Comparison of ENCODE assay signal across 1 cellular context in genomic region chr17:4316648-4317047, GRCh38.
TF ChIP-seq lines count a peak whose summit lies in the region.

No MANE protein-coding gene starts in this region.

TF ChIP-seq in H1, 55 proteins besides CTCF, POLR2A, EP300 and RAD21:
- TF ChIP-seq HDAC2 (IDR thresholded peaks at IDR 0.05; ENCODE audit: borderline replicate concordance in 1 of 2, low read depth in 2 of 2, low read length in 2 of 2) (no peak), TAF1 (IDR thresholded peaks at IDR 0.05; ENCODE audit: low read depth, low read length) (no peak), BRCA1 (IDR thresholded peaks at IDR 0.05; ENCODE audit: low read depth, low read length) (no peak), RFX5 (IDR thresholded peaks at IDR 0.05; ENCODE audit: borderline replicate concordance, low read depth, low read length) (no peak), SAP30 (IDR thresholded peaks at IDR 0.05; ENCODE audit: insufficient read depth, insufficient replicate concordance, low read length) (no peak), SIN3A (conservative IDR thresholded peaks at IDR 0.05 in 1 of 2, IDR thresholded peaks at IDR 0.05 in 1 of 2; ENCODE audit: low read depth in 1 of 2, low read length in 2 of 2) (no peak), SP4 (IDR thresholded peaks at IDR 0.05; ENCODE audit: low read length) (no peak)
- TF ChIP-seq, protein P1, sequence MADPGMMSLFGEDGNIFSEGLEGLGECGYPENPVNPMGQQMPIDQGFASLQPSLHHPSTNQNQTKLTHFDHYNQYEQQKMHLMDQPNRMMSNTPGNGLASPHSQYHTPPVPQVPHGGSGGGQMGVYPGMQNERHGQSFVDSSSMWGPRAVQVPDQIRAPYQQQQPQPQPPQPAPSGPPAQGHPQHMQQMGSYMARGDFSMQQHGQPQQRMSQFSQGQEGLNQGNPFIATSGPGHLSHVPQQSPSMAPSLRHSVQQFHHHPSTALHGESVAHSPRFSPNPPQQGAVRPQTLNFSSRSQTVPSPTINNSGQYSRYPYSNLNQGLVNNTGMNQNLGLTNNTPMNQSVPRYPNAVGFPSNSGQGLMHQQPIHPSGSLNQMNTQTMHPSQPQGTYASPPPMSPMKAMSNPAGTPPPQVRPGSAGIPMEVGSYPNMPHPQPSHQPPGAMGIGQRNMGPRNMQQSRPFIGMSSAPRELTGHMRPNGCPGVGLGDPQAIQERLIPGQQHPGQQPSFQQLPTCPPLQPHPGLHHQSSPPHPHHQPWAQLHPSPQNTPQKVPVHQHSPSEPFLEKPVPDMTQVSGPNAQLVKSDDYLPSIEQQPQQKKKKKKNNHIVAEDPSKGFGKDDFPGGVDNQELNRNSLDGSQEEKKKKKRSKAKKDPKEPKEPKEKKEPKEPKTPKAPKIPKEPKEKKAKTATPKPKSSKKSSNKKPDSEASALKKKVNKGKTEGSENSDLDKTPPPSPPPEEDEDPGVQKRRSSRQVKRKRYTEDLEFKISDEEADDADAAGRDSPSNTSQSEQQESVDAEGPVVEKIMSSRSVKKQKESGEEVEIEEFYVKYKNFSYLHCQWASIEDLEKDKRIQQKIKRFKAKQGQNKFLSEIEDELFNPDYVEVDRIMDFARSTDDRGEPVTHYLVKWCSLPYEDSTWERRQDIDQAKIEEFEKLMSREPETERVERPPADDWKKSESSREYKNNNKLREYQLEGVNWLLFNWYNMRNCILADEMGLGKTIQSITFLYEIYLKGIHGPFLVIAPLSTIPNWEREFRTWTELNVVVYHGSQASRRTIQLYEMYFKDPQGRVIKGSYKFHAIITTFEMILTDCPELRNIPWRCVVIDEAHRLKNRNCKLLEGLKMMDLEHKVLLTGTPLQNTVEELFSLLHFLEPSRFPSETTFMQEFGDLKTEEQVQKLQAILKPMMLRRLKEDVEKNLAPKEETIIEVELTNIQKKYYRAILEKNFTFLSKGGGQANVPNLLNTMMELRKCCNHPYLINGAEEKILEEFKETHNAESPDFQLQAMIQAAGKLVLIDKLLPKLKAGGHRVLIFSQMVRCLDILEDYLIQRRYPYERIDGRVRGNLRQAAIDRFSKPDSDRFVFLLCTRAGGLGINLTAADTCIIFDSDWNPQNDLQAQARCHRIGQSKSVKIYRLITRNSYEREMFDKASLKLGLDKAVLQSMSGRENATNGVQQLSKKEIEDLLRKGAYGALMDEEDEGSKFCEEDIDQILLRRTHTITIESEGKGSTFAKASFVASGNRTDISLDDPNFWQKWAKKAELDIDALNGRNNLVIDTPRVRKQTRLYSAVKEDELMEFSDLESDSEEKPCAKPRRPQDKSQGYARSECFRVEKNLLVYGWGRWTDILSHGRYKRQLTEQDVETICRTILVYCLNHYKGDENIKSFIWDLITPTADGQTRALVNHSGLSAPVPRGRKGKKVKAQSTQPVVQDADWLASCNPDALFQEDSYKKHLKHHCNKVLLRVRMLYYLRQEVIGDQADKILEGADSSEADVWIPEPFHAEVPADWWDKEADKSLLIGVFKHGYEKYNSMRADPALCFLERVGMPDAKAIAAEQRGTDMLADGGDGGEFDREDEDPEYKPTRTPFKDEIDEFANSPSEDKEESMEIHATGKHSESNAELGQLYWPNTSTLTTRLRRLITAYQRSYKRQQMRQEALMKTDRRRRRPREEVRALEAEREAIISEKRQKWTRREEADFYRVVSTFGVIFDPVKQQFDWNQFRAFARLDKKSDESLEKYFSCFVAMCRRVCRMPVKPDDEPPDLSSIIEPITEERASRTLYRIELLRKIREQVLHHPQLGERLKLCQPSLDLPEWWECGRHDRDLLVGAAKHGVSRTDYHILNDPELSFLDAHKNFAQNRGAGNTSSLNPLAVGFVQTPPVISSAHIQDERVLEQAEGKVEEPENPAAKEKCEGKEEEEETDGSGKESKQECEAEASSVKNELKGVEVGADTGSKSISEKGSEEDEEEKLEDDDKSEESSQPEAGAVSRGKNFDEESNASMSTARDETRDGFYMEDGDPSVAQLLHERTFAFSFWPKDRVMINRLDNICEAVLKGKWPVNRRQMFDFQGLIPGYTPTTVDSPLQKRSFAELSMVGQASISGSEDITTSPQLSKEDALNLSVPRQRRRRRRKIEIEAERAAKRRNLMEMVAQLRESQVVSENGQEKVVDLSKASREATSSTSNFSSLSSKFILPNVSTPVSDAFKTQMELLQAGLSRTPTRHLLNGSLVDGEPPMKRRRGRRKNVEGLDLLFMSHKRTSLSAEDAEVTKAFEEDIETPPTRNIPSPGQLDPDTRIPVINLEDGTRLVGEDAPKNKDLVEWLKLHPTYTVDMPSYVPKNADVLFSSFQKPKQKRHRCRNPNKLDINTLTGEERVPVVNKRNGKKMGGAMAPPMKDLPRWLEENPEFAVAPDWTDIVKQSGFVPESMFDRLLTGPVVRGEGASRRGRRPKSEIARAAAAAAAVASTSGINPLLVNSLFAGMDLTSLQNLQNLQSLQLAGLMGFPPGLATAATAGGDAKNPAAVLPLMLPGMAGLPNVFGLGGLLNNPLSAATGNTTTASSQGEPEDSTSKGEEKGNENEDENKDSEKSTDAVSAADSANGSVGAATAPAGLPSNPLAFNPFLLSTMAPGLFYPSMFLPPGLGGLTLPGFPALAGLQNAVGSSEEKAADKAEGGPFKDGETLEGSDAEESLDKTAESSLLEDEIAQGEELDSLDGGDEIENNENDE (IDR thresholded peaks at IDR 0.05; ENCODE audit: insufficient replicate concordance, low read length), result no peak
